19 cellular contexts compared by ENCODE assay signal in genomic region chr17:63369233-63369632, GRCh38.
DNase-seq lines count a peak whose midpoint lies in the region; ATAC-seq and TF ChIP-seq lines count a peak whose summit lies in the region.
"Had no signal": no experiment of that assay in that cellular context is flagged by ENCODE, and none has a peak within 500 bp of the region (broad histone marks: within the 10 kb centered on the region; RNA-seq: fewer than 3 reads in every experiment).

No MANE protein-coding gene starts in this region.

- no peak overlapping the region for H3K4me3 ChIP-seq in epithelial cell of esophagus (ENCODE audit: low read length)

- ATAC-seq in esophagus mucosa = no peak
- no peak for ATAC-seq in activated CD4-positive, CD25-positive, alpha-beta regulatory T cell treated with anti-CD3 and anti-CD28 coated beads, Interleukin-2, amount 50 U/mL, for 24 hours
- no peak for ATAC-seq in HG03520 (IDR thresholded peaks at IDR 0.05; ENCODE audit: unreplicated experiment)
- ATAC-seq: left colon had no signal

- DNase-seq in COLO829 (ENCODE audit: low spot score) (peak; percentile 80), M059J (ENCODE audit: low read depth) (peak; percentile 56), epithelial cell of esophagus (ENCODE audit: low read depth) (peak; percentile 8), myocyte (ENCODE audit: low read depth) (peak; percentile 70), NCI-H1048 (lab: John Stamatoyannopoulos, UW) (no peak)
- DNase-seq: activated CD4-positive, alpha-beta T cell treated with anti-CD3 and anti-CD28 coated beads, Interleukin-2, amount 50 U/mL, for 48 hours; activated T-cell treated with anti-CD3 and anti-CD28 coated beads, Interleukin-2, amount 50 U/mL, for 1 hour; BE2C; H7; KG1; left colon; NCI-H1436; occipital lobe; RPMI8226; stimulated activated CD4-positive, alpha-beta T cell treated with anti-CD3 and anti-CD28 coated beads, Interleukin-4, amount 100 ng/mL, for 24 hours; stimulated activated CD8-positive, alpha-beta memory T cell treated with anti-CD3 and anti-CD28 coated beads, Interleukin-4, amount 100 ng/mL, for 48 hours had no signal

- no peak for TF ChIP-seq CTCF in epithelial cell of esophagus (IDR thresholded peaks at IDR 0.05; ENCODE audit: insufficient read depth, low read depth, low read length, missing control alignments)
